12 cellular contexts compared by ENCODE assay signal in the genomic region with DNA sequence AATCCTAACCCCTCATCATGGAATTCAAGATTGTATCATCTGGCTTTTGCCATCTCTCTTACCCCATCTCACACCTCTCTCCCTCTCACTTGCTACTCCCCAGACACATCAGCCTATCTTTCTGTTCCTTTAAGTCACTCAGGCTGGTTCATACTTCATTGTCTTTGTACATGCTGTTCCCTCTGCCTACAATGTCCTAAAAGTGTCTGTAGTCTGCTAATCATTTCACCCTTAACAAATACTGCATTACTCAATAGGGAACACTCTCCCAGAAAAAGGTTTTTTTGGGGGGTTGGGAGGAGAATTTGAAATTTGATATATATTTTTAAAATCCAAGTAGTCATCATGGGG.
DNase-seq lines count a peak whose midpoint lies in the region; ATAC-seq and TF ChIP-seq lines count a peak whose summit lies in the region.
"Had no signal": no experiment of that assay in that cellular context is flagged by ENCODE, and none has a peak within 500 bp of the region (broad histone marks: within the 10 kb centered on the region; RNA-seq: fewer than 3 reads in every experiment).

No MANE protein-coding gene starts in this region.

- peaks cover 0 to 9% of the 10 kb centered on the region in 2 donors for H3K9me3 Mint-ChIP-seq in activated naive CD4-positive, alpha-beta T cell treated with anti-CD3 and anti-CD28 coated beads, Interleukin-2, amount 50 U/mL, for 72 hours
- no peaks in the 10 kb centered on the region for H3K9me3 Mint-ChIP-seq in activated T-helper 17 cell treated with anti-CD3 and anti-CD28 coated beads, Interleukin-2, amount 50 U/mL, for 72 hours
- no peaks in the 10 kb centered on the region for H3K9me3 Mint-ChIP-seq in stimulated activated effector memory CD8-positive, alpha-beta T cell treated with anti-CD3 and anti-CD28 coated beads, Interleukin-12 subunit alpha, Interleukin-12 subunit beta, amount 100 ng/mL, for 72 hours
- H3K9me3 Mint-ChIP-seq: neural progenitor cell had no signal

- peak in 1 of 2 donors; percentile 1 for ATAC-seq in activated naive CD4-positive, alpha-beta T cell treated with anti-CD3 and anti-CD28 coated beads, Interleukin-2, amount 50 U/mL, for 72 hours
- no peak for ATAC-seq in activated T-helper 17 cell treated with anti-CD3 and anti-CD28 coated beads, Interleukin-2, amount 50 U/mL, for 72 hours (replicated peaks)
- no peak for ATAC-seq in stimulated activated effector memory CD8-positive, alpha-beta T cell treated with anti-CD3 and anti-CD28 coated beads, Interleukin-12 subunit alpha, Interleukin-12 subunit beta, amount 100 ng/mL, for 72 hours

- H3K27me3 Mint-ChIP-seq in activated T-helper 17 cell treated with anti-CD3 and anti-CD28 coated beads, Interleukin-2, amount 50 U/mL, for 72 hours: peaks cover under 1% of the 10 kb centered on the region

- in situ Hi-C loops in ACHN (cut with HindIII; ENCODE audit: low pct_ligation_motif_present, low pct_unique_long_range_greater_than_20kb, low sequenced_read_pairs): no loop called here

- H3K4me1 Mint-ChIP-seq in activated T-helper 17 cell treated with anti-CD3 and anti-CD28 coated beads, Interleukin-2, amount 50 U/mL, for 72 hours: peaks cover 23% of the 10 kb centered on the region
- peaks cover 18% of the 10 kb centered on the region for H3K4me1 Mint-ChIP-seq in stimulated activated effector memory CD8-positive, alpha-beta T cell treated with anti-CD3 and anti-CD28 coated beads, Interleukin-12 subunit alpha, Interleukin-12 subunit beta, amount 100 ng/mL, for 72 hours

- peak overlapping the region; percentile 75 to 90 for H3K27ac Mint-ChIP-seq in activated naive CD4-positive, alpha-beta T cell treated with anti-CD3 and anti-CD28 coated beads, Interleukin-2, amount 50 U/mL, for 72 hours
- peak overlapping the region; percentile 68 for H3K27ac Mint-ChIP-seq in activated T-helper 17 cell treated with anti-CD3 and anti-CD28 coated beads, Interleukin-2, amount 50 U/mL, for 72 hours
- H3K27ac Mint-ChIP-seq in stimulated activated effector memory CD8-positive, alpha-beta T cell treated with anti-CD3 and anti-CD28 coated beads, Interleukin-12 subunit alpha, Interleukin-12 subunit beta, amount 100 ng/mL, for 72 hours: peak overlapping the region; percentile 88

- no peak for TF ChIP-seq CTCF in fibroblast of mammary gland (conservative IDR thresholded peaks at IDR 0.05; ENCODE audit: control insufficient read depth, insufficient read depth, low read depth, low read length)

- H3K4me3 ChIP-seq in fibroblast of mammary gland (ENCODE audit: control insufficient read depth, low read depth, low read length): no peak overlapping the region
- H3K4me3 ChIP-seq: dorsolateral prefrontal cortex, neural progenitor cell had no signal

- peaks cover 0 to 23% of the 10 kb centered on the region in 2 donors for H3K36me3 Mint-ChIP-seq in activated naive CD4-positive, alpha-beta T cell treated with anti-CD3 and anti-CD28 coated beads, Interleukin-2, amount 50 U/mL, for 72 hours
- no peaks in the 10 kb centered on the region for H3K36me3 Mint-ChIP-seq in activated T-helper 17 cell treated with anti-CD3 and anti-CD28 coated beads, Interleukin-2, amount 50 U/mL, for 72 hours (ENCODE audit: low read depth)
- H3K36me3 Mint-ChIP-seq in stimulated activated effector memory CD8-positive, alpha-beta T cell treated with anti-CD3 and anti-CD28 coated beads, Interleukin-12 subunit alpha, Interleukin-12 subunit beta, amount 100 ng/mL, for 72 hours: no peaks in the 10 kb centered on the region
- H3K36me3 Mint-ChIP-seq: neural progenitor cell had no signal

- peak overlapping the region; percentile 57 for H3K4me3 Mint-ChIP-seq in activated T-helper 17 cell treated with anti-CD3 and anti-CD28 coated beads, Interleukin-2, amount 50 U/mL, for 72 hours
- no peak overlapping the region for H3K4me3 Mint-ChIP-seq in stimulated activated effector memory CD8-positive, alpha-beta T cell treated with anti-CD3 and anti-CD28 coated beads, Interleukin-12 subunit alpha, Interleukin-12 subunit beta, amount 100 ng/mL, for 72 hours
- H3K4me3 Mint-ChIP-seq: neural progenitor cell had no signal

- DNase-seq in activated naive CD4-positive, alpha-beta T cell treated with anti-CD3 and anti-CD28 coated beads, Interleukin-2, amount 50 U/mL, for 72 hours (ENCODE audit: low spot score in 2 of 2): no peak
- DNase-seq in activated naive CD4-positive, alpha-beta T cell treated with anti-CD3 and anti-CD28 coated beads, Interleukin-2, amount 50 U/mL, for 16 hours: no peak
- DNase-seq in fibroblast of mammary gland (ENCODE audit: low read depth) (peak; percentile 41), AML-193 (lab: John Stamatoyannopoulos, UW) (no peak), ACHN (no peak), DMS 273 treated with DMSO at 0.1 percent for 48 hours (lab: John Stamatoyannopoulos, UW) (no peak)
- DNase-seq in stimulated activated effector memory CD8-positive, alpha-beta T cell treated with anti-CD3 and anti-CD28 coated beads, Interleukin-12 subunit alpha, Interleukin-12 subunit beta, amount 100 ng/mL, for 72 hours (ENCODE audit: low spot score in 2 of 2): no peak
- DNase-seq: activated effector memory CD4-positive, alpha-beta T cell treated with anti-CD3 and anti-CD28 coated beads, Interleukin-2, amount 50 U/mL, for 16 hours; dorsolateral prefrontal cortex; NCI-H1417 treated with DMSO at 0.1 percent for 48 hours had no signal
